In the genomic region with DNA sequence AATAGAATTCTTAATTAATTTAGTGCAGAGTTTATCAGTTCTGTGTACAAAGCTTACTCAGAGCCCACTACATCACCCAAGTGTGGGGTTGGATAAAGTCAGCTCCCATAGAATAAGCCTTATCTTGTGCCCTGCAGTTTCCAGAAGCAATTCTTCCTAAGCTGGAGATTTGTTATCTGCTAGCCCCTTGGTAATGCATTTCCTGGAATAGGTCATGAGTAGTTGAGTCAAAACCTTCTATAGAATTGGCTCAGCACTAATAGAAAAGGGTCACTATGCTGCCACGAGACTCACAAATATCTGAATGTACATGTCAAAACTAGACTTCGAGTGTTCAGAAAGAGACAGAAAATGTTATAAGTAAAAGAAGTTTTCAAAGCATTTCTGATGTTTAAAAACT, we compare ENCODE assay signal across 1 cellular context.
TF ChIP-seq lines count a peak whose summit lies in the region.

No MANE protein-coding gene starts in this region.

TF ChIP-seq in K562, 482 proteins besides CTCF, POLR2A, EP300 and RAD21 (continued from another document and continues in another):
- TF ChIP-seq DMBX1 (CRISPR knock-in tag; IDR thresholded peaks at IDR 0.05; ENCODE audit: borderline replicate concordance), result peak; percentile 90; the same call in 1 of the 2 replicates
- no peak for TF ChIP-seq PTTG1 (tag; IDR thresholded peaks at IDR 0.05; ENCODE audit: low read depth)
- TF ChIP-seq SMAD1 (IDR thresholded peaks at IDR 0.05; ENCODE audit: low read depth, low read length, partially characterized antibody), result peak; percentile 86
- TF ChIP-seq ARID1B (IDR thresholded peaks at IDR 0.05), result peak; percentile 100
- TF ChIP-seq KDM1A (IDR thresholded peaks at IDR 0.05), result peak; percentile 98
- TF ChIP-seq, protein P1, sequence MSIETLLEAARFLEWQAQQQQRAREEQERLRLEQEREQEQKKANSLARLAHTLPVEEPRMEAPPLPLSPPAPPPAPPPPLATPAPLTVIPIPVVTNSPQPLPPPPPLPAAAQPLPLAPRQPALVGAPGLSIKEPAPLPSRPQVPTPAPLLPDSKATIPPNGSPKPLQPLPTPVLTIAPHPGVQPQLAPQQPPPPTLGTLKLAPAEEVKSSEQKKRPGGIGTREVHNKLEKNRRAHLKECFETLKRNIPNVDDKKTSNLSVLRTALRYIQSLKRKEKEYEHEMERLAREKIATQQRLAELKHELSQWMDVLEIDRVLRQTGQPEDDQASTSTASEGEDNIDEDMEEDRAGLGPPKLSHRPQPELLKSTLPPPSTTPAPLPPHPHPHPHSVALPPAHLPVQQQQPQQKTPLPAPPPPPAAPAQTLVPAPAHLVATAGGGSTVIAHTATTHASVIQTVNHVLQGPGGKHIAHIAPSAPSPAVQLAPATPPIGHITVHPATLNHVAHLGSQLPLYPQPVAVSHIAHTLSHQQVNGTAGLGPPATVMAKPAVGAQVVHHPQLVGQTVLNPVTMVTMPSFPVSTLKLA (conservative IDR thresholded peaks at IDR 0.05), result peak; percentile 66 to 79
- peak; percentile 76 for TF ChIP-seq MYC (IDR thresholded peaks at IDR 0.05; ENCODE audit: low read depth, low read length)
- TF ChIP-seq MYC (CRISPR knock-in tag; IDR thresholded peaks at IDR 0.05; ENCODE audit: borderline replicate concordance, low read depth), result no peak
- peak; percentile 62 for TF ChIP-seq EP400 (IDR thresholded peaks at IDR 0.05)
- peak; percentile 98 for TF ChIP-seq CCNT2 (IDR thresholded peaks at IDR 0.05; ENCODE audit: borderline replicate concordance, extremely low read depth, insufficient read length, low read depth, low read length)
- TF ChIP-seq NONO (IDR thresholded peaks at IDR 0.05; ENCODE audit: low read depth in 2 of 2, low read length in 1 of 2), result peak in 1 of 2 experiments; percentile 79; a peak in 2 of 4 replicates
- no peak for TF ChIP-seq ATF1 (CRISPR knock-in tag; IDR thresholded peaks at IDR 0.05)
- peak; percentile 60 for TF ChIP-seq ATF1 (tag; IDR thresholded peaks at IDR 0.05)
- TF ChIP-seq TRIM24 (IDR thresholded peaks at IDR 0.05), result peak; percentile 94 to 96
- TF ChIP-seq RAD51 (IDR thresholded peaks at IDR 0.05; ENCODE audit: borderline replicate concordance, low read depth), result no peak
- no peak for TF ChIP-seq ZBTB1 (CRISPR knock-in tag; IDR thresholded peaks at IDR 0.05; ENCODE audit: borderline replicate concordance, low read depth)
- no peak for TF ChIP-seq NFYB (IDR thresholded peaks at IDR 0.05; ENCODE audit: extremely low read depth, insufficient read length)
- TF ChIP-seq, protein P2, sequence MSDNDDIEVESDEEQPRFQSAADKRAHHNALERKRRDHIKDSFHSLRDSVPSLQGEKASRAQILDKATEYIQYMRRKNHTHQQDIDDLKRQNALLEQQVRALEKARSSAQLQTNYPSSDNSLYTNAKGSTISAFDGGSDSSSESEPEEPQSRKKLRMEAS (CRISPR knock-in tag; IDR thresholded peaks at IDR 0.05), result no peak
- TF ChIP-seq ETV6 (IDR thresholded peaks at IDR 0.05; ENCODE audit: borderline replicate concordance in 1 of 2, low read depth in 2 of 2, low read length in 1 of 2), result peak in 1 of 2 experiments; percentile 84; a peak in 2 of 4 replicates
- no peak for TF ChIP-seq ETV6 (CRISPR knock-in tag; IDR thresholded peaks at IDR 0.05; ENCODE audit: borderline replicate concordance)
- no peak for TF ChIP-seq GTF2F1 (IDR thresholded peaks at IDR 0.05; ENCODE audit: low read depth, low read length)
- no peak for TF ChIP-seq STAG1 (CRISPR knock-in tag; IDR thresholded peaks at IDR 0.05; ENCODE audit: borderline replicate concordance)
- TF ChIP-seq, protein P3, sequence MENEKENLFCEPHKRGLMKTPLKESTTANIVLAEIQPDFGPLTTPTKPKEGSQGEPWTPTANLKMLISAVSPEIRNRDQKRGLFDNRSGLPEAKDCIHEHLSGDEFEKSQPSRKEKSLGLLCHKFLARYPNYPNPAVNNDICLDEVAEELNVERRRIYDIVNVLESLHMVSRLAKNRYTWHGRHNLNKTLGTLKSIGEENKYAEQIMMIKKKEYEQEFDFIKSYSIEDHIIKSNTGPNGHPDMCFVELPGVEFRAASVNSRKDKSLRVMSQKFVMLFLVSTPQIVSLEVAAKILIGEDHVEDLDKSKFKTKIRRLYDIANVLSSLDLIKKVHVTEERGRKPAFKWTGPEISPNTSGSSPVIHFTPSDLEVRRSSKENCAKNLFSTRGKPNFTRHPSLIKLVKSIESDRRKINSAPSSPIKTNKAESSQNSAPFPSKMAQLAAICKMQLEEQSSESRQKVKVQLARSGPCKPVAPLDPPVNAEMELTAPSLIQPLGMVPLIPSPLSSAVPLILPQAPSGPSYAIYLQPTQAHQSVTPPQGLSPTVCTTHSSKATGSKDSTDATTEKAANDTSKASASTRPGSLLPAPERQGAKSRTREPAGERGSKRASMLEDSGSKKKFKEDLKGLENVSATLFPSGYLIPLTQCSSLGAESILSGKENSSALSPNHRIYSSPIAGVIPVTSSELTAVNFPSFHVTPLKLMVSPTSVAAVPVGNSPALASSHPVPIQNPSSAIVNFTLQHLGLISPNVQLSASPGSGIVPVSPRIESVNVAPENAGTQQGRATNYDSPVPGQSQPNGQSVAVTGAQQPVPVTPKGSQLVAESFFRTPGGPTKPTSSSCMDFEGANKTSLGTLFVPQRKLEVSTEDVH (IDR thresholded peaks at IDR 0.05; ENCODE audit: low read depth, partially characterized antibody), result peak; percentile 51
- TF ChIP-seq ZBED1 (IDR thresholded peaks at IDR 0.05), result peak; percentile 51; the same call in 1 of the 2 replicates
- TF ChIP-seq CTBP1 (IDR thresholded peaks at IDR 0.05; ENCODE audit: borderline replicate concordance), result peak; percentile 84
- peak; percentile 61; the same call in 1 of the 2 replicates for TF ChIP-seq HLTF (IDR thresholded peaks at IDR 0.05)
- peak; percentile 96 for TF ChIP-seq PML (IDR thresholded peaks at IDR 0.05; ENCODE audit: low read length)
- TF ChIP-seq FOXK2 (conservative IDR thresholded peaks at IDR 0.05 in 1 of 2, IDR thresholded peaks at IDR 0.05 in 1 of 2; ENCODE audit: low read depth in 2 of 2), result peak; percentile 20 to 46; a peak in 1 of 4 replicates
- peak; percentile 54; the same call in 1 of the 2 replicates for TF ChIP-seq ELF2 (CRISPR knock-in tag; IDR thresholded peaks at IDR 0.05)
- TF ChIP-seq, protein P4, sequence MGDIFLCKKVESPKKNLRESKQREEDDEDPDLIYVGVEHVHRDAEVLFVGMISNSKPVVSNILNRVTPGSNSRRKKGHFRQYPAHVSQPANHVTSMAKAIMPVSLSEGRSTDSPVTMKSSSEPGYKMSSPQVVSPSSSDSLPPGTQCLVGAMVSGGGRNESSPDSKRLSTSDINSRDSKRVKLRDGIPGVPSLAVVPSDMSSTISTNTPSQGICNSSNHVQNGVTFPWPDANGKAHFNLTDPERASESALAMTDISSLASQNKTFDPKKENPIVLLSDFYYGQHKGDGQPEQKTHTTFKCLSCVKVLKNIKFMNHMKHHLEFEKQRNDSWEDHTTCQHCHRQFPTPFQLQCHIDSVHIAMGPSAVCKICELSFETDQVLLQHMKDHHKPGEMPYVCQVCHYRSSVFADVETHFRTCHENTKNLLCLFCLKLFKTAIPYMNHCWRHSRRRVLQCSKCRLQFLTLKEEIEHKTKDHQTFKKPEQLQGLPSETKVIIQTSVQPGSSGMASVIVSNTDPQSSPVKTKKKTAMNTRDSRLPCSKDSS (IDR thresholded peaks at IDR 0.05; ENCODE audit: low read depth, partially characterized antibody), result no peak
- no peak for TF ChIP-seq ZNF696 (CRISPR knock-in tag; conservative IDR thresholded peaks at IDR 0.05)
- TF ChIP-seq HDAC2 (IDR thresholded peaks at IDR 0.05), result peak; percentile 97
- peak; percentile 72 for TF ChIP-seq BRD9 (IDR thresholded peaks at IDR 0.05; ENCODE audit: low read depth, partially characterized antibody)
- TF ChIP-seq NCOA2 (IDR thresholded peaks at IDR 0.05; ENCODE audit: partially characterized antibody in 2 of 2), result peak; percentile 88 to 91
- 0 out of 2 replicates have a peak, but pooled peaks have one; percentile 30 for TF ChIP-seq FOXA1 (IDR thresholded peaks at IDR 0.05; ENCODE audit: borderline replicate concordance)
- peak; percentile 99 for TF ChIP-seq DPF2 (IDR thresholded peaks at IDR 0.05)
- TF ChIP-seq ZNF436 (CRISPR knock-in tag; IDR thresholded peaks at IDR 0.05), result no peak
- peak; percentile 96 for TF ChIP-seq JUND (IDR thresholded peaks at IDR 0.05; ENCODE audit: borderline replicate concordance, low read depth, low read length)
- TF ChIP-seq JUND (tag; IDR thresholded peaks at IDR 0.05; ENCODE audit: borderline replicate concordance, low read depth, low read length), result peak; percentile 84; the same call in 1 of the 3 replicates
- TF ChIP-seq, protein P5, sequence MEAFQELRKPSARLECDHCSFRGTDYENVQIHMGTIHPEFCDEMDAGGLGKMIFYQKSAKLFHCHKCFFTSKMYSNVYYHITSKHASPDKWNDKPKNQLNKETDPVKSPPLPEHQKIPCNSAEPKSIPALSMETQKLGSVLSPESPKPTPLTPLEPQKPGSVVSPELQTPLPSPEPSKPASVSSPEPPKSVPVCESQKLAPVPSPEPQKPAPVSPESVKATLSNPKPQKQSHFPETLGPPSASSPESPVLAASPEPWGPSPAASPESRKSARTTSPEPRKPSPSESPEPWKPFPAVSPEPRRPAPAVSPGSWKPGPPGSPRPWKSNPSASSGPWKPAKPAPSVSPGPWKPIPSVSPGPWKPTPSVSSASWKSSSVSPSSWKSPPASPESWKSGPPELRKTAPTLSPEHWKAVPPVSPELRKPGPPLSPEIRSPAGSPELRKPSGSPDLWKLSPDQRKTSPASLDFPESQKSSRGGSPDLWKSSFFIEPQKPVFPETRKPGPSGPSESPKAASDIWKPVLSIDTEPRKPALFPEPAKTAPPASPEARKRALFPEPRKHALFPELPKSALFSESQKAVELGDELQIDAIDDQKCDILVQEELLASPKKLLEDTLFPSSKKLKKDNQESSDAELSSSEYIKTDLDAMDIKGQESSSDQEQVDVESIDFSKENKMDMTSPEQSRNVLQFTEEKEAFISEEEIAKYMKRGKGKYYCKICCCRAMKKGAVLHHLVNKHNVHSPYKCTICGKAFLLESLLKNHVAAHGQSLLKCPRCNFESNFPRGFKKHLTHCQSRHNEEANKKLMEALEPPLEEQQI (IDR thresholded peaks at IDR 0.05), result peak; percentile 94
- peak; percentile 56 for TF ChIP-seq GATA2 (CRISPR knock-in tag; IDR thresholded peaks at IDR 0.05)
- peak; percentile 78 for TF ChIP-seq NEUROD1 (IDR thresholded peaks at IDR 0.05; ENCODE audit: borderline replicate concordance, low read depth, low read length, partially characterized antibody)
- TF ChIP-seq ZNF785 (CRISPR knock-in tag; IDR thresholded peaks at IDR 0.05), result no peak
- TF ChIP-seq, protein P6, sequence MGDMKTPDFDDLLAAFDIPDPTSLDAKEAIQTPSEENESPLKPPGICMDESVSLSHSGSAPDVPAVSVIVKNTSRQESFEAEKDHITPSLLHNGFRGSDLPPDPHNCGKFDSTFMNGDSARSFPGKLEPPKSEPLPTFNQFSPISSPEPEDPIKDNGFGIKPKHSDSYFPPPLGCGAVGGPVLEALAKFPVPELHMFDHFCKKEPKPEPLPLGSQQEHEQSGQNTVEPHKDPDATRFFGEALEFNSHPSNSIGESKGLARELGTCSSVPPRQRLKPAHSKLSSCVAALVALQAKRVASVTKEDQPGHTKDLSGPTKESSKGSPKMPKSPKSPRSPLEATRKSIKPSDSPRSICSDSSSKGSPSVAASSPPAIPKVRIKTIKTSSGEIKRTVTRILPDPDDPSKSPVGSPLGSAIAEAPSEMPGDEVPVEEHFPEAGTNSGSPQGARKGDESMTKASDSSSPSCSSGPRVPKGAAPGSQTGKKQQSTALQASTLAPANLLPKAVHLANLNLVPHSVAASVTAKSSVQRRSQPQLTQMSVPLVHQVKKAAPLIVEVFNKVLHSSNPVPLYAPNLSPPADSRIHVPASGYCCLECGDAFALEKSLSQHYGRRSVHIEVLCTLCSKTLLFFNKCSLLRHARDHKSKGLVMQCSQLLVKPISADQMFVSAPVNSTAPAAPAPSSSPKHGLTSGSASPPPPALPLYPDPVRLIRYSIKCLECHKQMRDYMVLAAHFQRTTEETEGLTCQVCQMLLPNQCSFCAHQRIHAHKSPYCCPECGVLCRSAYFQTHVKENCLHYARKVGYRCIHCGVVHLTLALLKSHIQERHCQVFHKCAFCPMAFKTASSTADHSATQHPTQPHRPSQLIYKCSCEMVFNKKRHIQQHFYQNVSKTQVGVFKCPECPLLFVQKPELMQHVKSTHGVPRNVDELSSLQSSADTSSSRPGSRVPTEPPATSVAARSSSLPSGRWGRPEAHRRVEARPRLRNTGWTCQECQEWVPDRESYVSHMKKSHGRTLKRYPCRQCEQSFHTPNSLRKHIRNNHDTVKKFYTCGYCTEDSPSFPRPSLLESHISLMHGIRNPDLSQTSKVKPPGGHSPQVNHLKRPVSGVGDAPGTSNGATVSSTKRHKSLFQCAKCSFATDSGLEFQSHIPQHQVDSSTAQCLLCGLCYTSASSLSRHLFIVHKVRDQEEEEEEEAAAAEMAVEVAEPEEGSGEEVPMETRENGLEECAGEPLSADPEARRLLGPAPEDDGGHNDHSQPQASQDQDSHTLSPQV (IDR thresholded peaks at IDR 0.05), result peak; percentile 67
- TF ChIP-seq ZC3H11A (IDR thresholded peaks at IDR 0.05; ENCODE audit: low read depth, low read length), result no peak
- peak; percentile 85 for TF ChIP-seq RNF2 (IDR thresholded peaks at IDR 0.05)
- TF ChIP-seq CREB1 (IDR thresholded peaks at IDR 0.05), result peak; percentile 45; the same call in 1 of the 2 replicates
- no peak for TF ChIP-seq CREB1 (CRISPR knock-in tag; IDR thresholded peaks at IDR 0.05)
- TF ChIP-seq, protein P7, sequence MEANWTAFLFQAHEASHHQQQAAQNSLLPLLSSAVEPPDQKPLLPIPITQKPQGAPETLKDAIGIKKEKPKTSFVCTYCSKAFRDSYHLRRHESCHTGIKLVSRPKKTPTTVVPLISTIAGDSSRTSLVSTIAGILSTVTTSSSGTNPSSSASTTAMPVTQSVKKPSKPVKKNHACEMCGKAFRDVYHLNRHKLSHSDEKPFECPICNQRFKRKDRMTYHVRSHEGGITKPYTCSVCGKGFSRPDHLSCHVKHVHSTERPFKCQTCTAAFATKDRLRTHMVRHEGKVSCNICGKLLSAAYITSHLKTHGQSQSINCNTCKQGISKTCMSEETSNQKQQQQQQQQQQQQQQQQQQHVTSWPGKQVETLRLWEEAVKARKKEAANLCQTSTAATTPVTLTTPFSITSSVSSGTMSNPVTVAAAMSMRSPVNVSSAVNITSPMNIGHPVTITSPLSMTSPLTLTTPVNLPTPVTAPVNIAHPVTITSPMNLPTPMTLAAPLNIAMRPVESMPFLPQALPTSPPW (CRISPR knock-in tag; IDR thresholded peaks at IDR 0.05), result peak; percentile 58
- peak; percentile 82 to 99 for TF ChIP-seq RCOR1 (IDR thresholded peaks at IDR 0.05; ENCODE audit: borderline replicate concordance in 1 of 2, low read depth in 2 of 2, low read length in 2 of 2)
- 0 out of 2 replicates have a peak, but pooled peaks have one; percentile 65 for TF ChIP-seq HEY1 (CRISPR knock-in tag; IDR thresholded peaks at IDR 0.05; ENCODE audit: borderline replicate concordance)
- peak; percentile 77 for TF ChIP-seq CREM (IDR thresholded peaks at IDR 0.05; ENCODE audit: low read depth)
- 0 out of 2 replicates have a peak, but pooled peaks have one; percentile 36 for TF ChIP-seq MAFK (IDR thresholded peaks at IDR 0.05; ENCODE audit: low read length)
- TF ChIP-seq, protein P8, sequence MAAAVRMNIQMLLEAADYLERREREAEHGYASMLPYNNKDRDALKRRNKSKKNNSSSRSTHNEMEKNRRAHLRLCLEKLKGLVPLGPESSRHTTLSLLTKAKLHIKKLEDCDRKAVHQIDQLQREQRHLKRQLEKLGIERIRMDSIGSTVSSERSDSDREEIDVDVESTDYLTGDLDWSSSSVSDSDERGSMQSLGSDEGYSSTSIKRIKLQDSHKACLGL (CRISPR knock-in tag; IDR thresholded peaks at IDR 0.05; ENCODE audit: borderline replicate concordance, poor library complexity, severe bottlenecking), result no peak
- no peak for TF ChIP-seq SMARCB1 (IDR thresholded peaks at IDR 0.05; ENCODE audit: insufficient read length, low read depth)
- TF ChIP-seq SMAD4 (CRISPR knock-in tag; conservative IDR thresholded peaks at IDR 0.05), result peak; percentile 90
- TF ChIP-seq MTA2 (IDR thresholded peaks at IDR 0.05; ENCODE audit: low read depth), result peak; percentile 97
